28 cellular contexts compared by ENCODE assay signal in genomic region chr20:11364736-11365135, GRCh38.
"Had no signal": no experiment of that assay in that cellular context is flagged by ENCODE, and none has a peak within 500 bp of the region (broad histone marks: within the 10 kb centered on the region; RNA-seq: fewer than 3 reads in every experiment).

No MANE protein-coding gene starts in this region.

- ATAC-seq: effector memory CD8-positive, alpha-beta T cell; esophagus mucosa; foreskin keratinocyte; gastrocnemius medialis; gastroesophageal sphincter; heart left ventricle; heart right ventricle had no signal

- H3K4me3 ChIP-seq: colonic mucosa, coronary artery, dorsolateral prefrontal cortex, esophagus muscularis mucosa, esophagus squamous epithelium, gastrocnemius medialis, gastroesophageal sphincter, heart left ventricle, heart right ventricle had no signal

- H3K27me3 ChIP-seq: colonic mucosa, esophagus muscularis mucosa, esophagus squamous epithelium, foreskin keratinocyte, gastrocnemius medialis, gastroesophageal sphincter, heart left ventricle, heart right ventricle had no signal

- H3K4me1 ChIP-seq: colonic mucosa, esophagus muscularis mucosa, foreskin keratinocyte, gastrocnemius medialis, gastroesophageal sphincter, heart left ventricle, heart right ventricle had no signal

- H3K27ac ChIP-seq: colonic mucosa, coronary artery, dorsolateral prefrontal cortex, epithelial cell of prostate, esophagus muscularis mucosa, esophagus squamous epithelium, foreskin keratinocyte, gastrocnemius medialis, gastroesophageal sphincter, heart left ventricle, heart right ventricle had no signal

- H3K9me3 ChIP-seq: colonic mucosa, esophagus muscularis mucosa, esophagus squamous epithelium, gastrocnemius medialis, gastroesophageal sphincter had no signal

- H3K36me3 ChIP-seq: colonic mucosa, esophagus muscularis mucosa, esophagus squamous epithelium, gastrocnemius medialis, gastroesophageal sphincter, heart left ventricle, heart right ventricle had no signal

- DNase-seq: colonic mucosa; cortex of kidney; dermis blood vessel endothelial cell; dorsolateral prefrontal cortex; effector CD4-positive, alpha-beta T cell; effector CD8-positive, alpha-beta T cell; effector memory CD4-positive, alpha-beta T cell; effector memory CD8-positive, alpha-beta T cell; endodermal cell; erythroblast; esophagus squamous epithelium; foreskin fibroblast; foreskin keratinocyte; foreskin melanocyte; gastrocnemius medialis; glutamatergic neuron; head of caudate nucleus; heart left ventricle; heart right ventricle had no signal

- FAIRE-seq: colon, endometrium, endothelial cell of umbilical vein, frontal cortex had no signal
